In genomic region chr4:72715299-72715698, GRCh38 we compare ENCODE assay signal across 32 cellular contexts.
"Had no signal": no experiment of that assay in that cellular context is flagged by ENCODE, and none has a peak within 500 bp of the region (broad histone marks: within the 10 kb centered on the region; RNA-seq: fewer than 3 reads in every experiment).

No MANE protein-coding gene starts in this region.

- H3K27ac ChIP-seq: adrenal gland, body of pancreas, brain microvascular endothelial cell, breast epithelium, VCaP had no signal

- H3K36me3 ChIP-seq: adrenal gland, brain microvascular endothelial cell, breast epithelium had no signal

- H3K9me3 ChIP-seq: adrenal gland, body of pancreas, breast epithelium had no signal

- FAIRE-seq: astrocyte, colon, TTC549 had no signal

- H3K27me3 ChIP-seq: adrenal gland, body of pancreas, brain microvascular endothelial cell, breast epithelium had no signal

- DNase-seq: activated B cell treated with CpG ODN at 0.5 μM for 24 hours; activated CD4-positive, alpha-beta memory T cell treated with anti-CD3 and anti-CD28 coated beads for 36 hours; activated CD4-positive, alpha-beta T cell treated with anti-CD3 and anti-CD28 coated beads for 4 hours; activated CD4-positive, alpha-beta T cell treated with anti-CD3 and anti-CD28 coated beads, Interleukin-2, amount 10 ng/mL, durations not matched to agents 24 days and 14 days; activated CD4-positive, alpha-beta T cell treated with anti-CD3 and anti-CD28 coated beads, Interleukin-2, amount 50 U/mL, for 1 hour; activated CD4-positive, alpha-beta T cell treated with anti-CD3 and anti-CD28 coated beads, Interleukin-2, amount 50 U/mL, for 4 hours; activated CD4-positive, CD25-positive, alpha-beta regulatory T cell treated with anti-CD3 and anti-CD28 coated beads, Interleukin-2, amount 50 U/mL, for 72 hours; activated CD8-positive, alpha-beta memory T cell treated with anti-CD3 and anti-CD28 coated beads, Interleukin-2, amount 50 U/mL, for 4 hours; activated CD8-positive, alpha-beta T cell treated with anti-CD3 and anti-CD28 coated beads for 36 hours; activated effector memory CD4-positive, alpha-beta T cell treated with anti-CD3 and anti-CD28 coated beads, Interleukin-2, amount 50 U/mL, for 16 hours; activated gamma-delta T cell treated with Interleukin-2 at 50 U/mL for 16 hours; activated naive CD4-positive, alpha-beta T cell; activated naive CD4-positive, alpha-beta T cell treated with anti-CD3 and anti-CD28 coated beads for 36 hours; activated naive CD4-positive, alpha-beta T cell treated with anti-CD3 and anti-CD28 coated beads, Interleukin-2, amount 50 U/mL, for 16 hours; activated naive CD8-positive, alpha-beta T cell treated with anti-CD3 and anti-CD28 coated beads for 36 hours; activated T-cell treated with anti-CD3 and anti-CD28 coated beads for 4 hours; activated T-cell treated with anti-CD3 and anti-CD28 coated beads, Interleukin-2, amount 50 U/mL, for 1 hour; activated T-cell treated with anti-CD3 and anti-CD28 coated beads, Interleukin-2, amount 50 U/mL, for 4 hours; activated T-cell treated with anti-CD3 and anti-CD28 coated beads, Interleukin-2, amount 50 U/mL, for 72 hours; adrenal gland; amniotic stem cell; aorta; body of pancreas; brain microvascular endothelial cell; central memory CD4-positive, alpha-beta T cell; T-helper 2 cell; T-helper 9 cell had no signal

- H3K4me1 ChIP-seq: adrenal gland, body of pancreas, breast epithelium had no signal

- H3K4me3 ChIP-seq: adrenal gland, body of pancreas, breast epithelium had no signal
